27 cellular contexts compared by ENCODE assay signal in genomic region chr4:97525236-97525635, GRCh38.
"Had no signal": no experiment of that assay in that cellular context is flagged by ENCODE, and none has a peak within 500 bp of the region (broad histone marks: within the 10 kb centered on the region; RNA-seq: fewer than 3 reads in every experiment).

No MANE protein-coding gene starts in this region.

- H3K4me3 Mint-ChIP-seq: activated CD4-positive, alpha-beta memory T cell treated with anti-CD3 and anti-CD28 coated beads for 36 hours; activated CD4-positive, alpha-beta T cell treated with anti-CD3 and anti-CD28 coated beads, Interleukin-2, amount 10 ng/mL, durations not matched to agents 24 days and 14 days; activated naive CD4-positive, alpha-beta T cell treated with anti-CD3 and anti-CD28 coated beads for 36 hours; activated T-cell treated with anti-CD3 and anti-CD28 coated beads, Interleukin-2, amount 50 U/mL, for 4 hours; activated T-helper 1 cell treated with anti-CD3 and anti-CD28 coated beads, Interleukin-12 subunit alpha, Interleukin-12 subunit beta, Interleukin-2, Interleukin-4 antibody, amounts not matched to agents 30 ng/mL and 10 ng/mL and 1 ng/mL, durations not matched to agents 14 hours and 24 hours and 36 hours; central memory CD8-positive, alpha-beta T cell; T-helper 1 cell treated with Interleukin-12 subunit alpha and Interleukin-12 subunit beta and Interleukin-4 antibody, amounts not matched to agents 30 μg/mL and 1 μg/mL, for 36 hours; T-helper 2 cell treated with Interferon-gamma antibody and Interleukin-4, amounts not matched to agents 5 μg/mL and 100 μg/mL, for 36 hours had no signal

- H3K4me3 ChIP-seq: adrenal gland, SJSA1 had no signal

- DNase-seq: activated CD4-positive, alpha-beta memory T cell treated with anti-CD3 and anti-CD28 coated beads for 36 hours; activated CD4-positive, alpha-beta T cell treated with anti-CD3 and anti-CD28 coated beads, Interleukin-2, amount 10 ng/mL, durations not matched to agents 24 days and 14 days; activated CD8-positive, alpha-beta memory T cell treated with anti-CD3 and anti-CD28 coated beads, Interleukin-2, amount 50 U/mL, for 4 hours; activated gamma-delta T cell treated with Interleukin-2 at 50 U/mL for 16 hours; activated naive CD4-positive, alpha-beta T cell treated with anti-CD3 and anti-CD28 coated beads for 36 hours; activated T-cell treated with anti-CD3 and anti-CD28 coated beads for 4 hours; activated T-cell treated with anti-CD3 and anti-CD28 coated beads, Interleukin-2, amount 50 U/mL, for 4 hours; adrenal gland; brain microvascular endothelial cell; MM.1S; MV-4-11; NCI-H1092; NCI-H1436 treated with DMSO at 0.1 percent for 48 hours; NCI-H1694 treated with DMSO at 0.1 percent for 48 hours; NCI-H2029; NCI-H345; NCI-H524 treated with DMSO at 0.1 percent for 48 hours; RPMI8226; SHP77 treated with DMSO at 0.1 percent for 48 hours; SK-N-SH had no signal

- H3K27ac Mint-ChIP-seq: activated CD4-positive, alpha-beta memory T cell treated with anti-CD3 and anti-CD28 coated beads for 36 hours; activated CD4-positive, alpha-beta T cell treated with anti-CD3 and anti-CD28 coated beads, Interleukin-2, amount 10 ng/mL, durations not matched to agents 24 days and 14 days; activated naive CD4-positive, alpha-beta T cell treated with anti-CD3 and anti-CD28 coated beads for 36 hours; activated naive CD4-positive, alpha-beta T cell treated with anti-CD3 and anti-CD28 coated beads, Interleukin-2, amount 50 U/mL, for 72 hours; activated T-helper 1 cell treated with anti-CD3 and anti-CD28 coated beads, Interleukin-12 subunit alpha, Interleukin-12 subunit beta, Interleukin-2, Interleukin-4 antibody, amounts not matched to agents 30 ng/mL and 10 ng/mL and 1 ng/mL, durations not matched to agents 14 hours and 24 hours and 36 hours; T-helper 1 cell treated with Interleukin-12 subunit alpha and Interleukin-12 subunit beta and Interleukin-4 antibody, amounts not matched to agents 30 μg/mL and 1 μg/mL, for 36 hours; T-helper 2 cell treated with Interferon-gamma antibody and Interleukin-4, amounts not matched to agents 5 μg/mL and 100 μg/mL, for 36 hours had no signal

- H3K27me3 Mint-ChIP-seq: activated CD4-positive, alpha-beta memory T cell treated with anti-CD3 and anti-CD28 coated beads for 36 hours; activated CD4-positive, alpha-beta T cell treated with anti-CD3 and anti-CD28 coated beads, Interleukin-2, amount 10 ng/mL, durations not matched to agents 24 days and 14 days; central memory CD8-positive, alpha-beta T cell had no signal

- H3K36me3 Mint-ChIP-seq: activated CD4-positive, alpha-beta memory T cell treated with anti-CD3 and anti-CD28 coated beads for 36 hours had no signal

- ATAC-seq: activated naive CD4-positive, alpha-beta T cell treated with anti-CD3 and anti-CD28 coated beads, Interleukin-2, amount 50 U/mL, for 72 hours; activated T-cell treated with anti-CD3 and anti-CD28 coated beads, Interleukin-2, amount 50 U/mL, for 4 hours; Panc1 had no signal

- H3K4me1 Mint-ChIP-seq: activated CD4-positive, alpha-beta T cell treated with anti-CD3 and anti-CD28 coated beads, Interleukin-2, amount 10 ng/mL, durations not matched to agents 24 days and 14 days; central memory CD8-positive, alpha-beta T cell had no signal
